ENCODE assay signal across 8 cellular contexts in genomic region chr1:33094971-33095604, GRCh38. TPM values are rescaled to one million over a fixed set of nuclear protein-coding genes. Genes with fewer than 3 reads are reported as not detected.
DNase-seq lines count a peak whose midpoint lies in the region; ATAC-seq and TF ChIP-seq lines count a peak whose summit lies in the region.

No MANE protein-coding gene starts in this region.

- peaks cover 27% of the 10 kb centered on the region for H3K4me1 Mint-ChIP-seq in activated CD4-positive, alpha-beta T cell treated with anti-CD3 and anti-CD28 coated beads for 36 hours
- H3K4me1 Mint-ChIP-seq in osteocyte (ENCODE audit: unreplicated experiment): peaks cover 29% of the 10 kb centered on the region
- peaks cover 9 to 16% of the 10 kb centered on the region in 2 donors for H3K4me1 Mint-ChIP-seq in stimulated activated naive B cell treated with anti-CD40 and anti-IgM and Interleukin-4, amounts not matched to agents 10 μg/mL and 1 μg/mL and 100 μg/mL, for 72 hours

- CTCF ChIA-PET in activated CD4-positive, alpha-beta T cell treated with anti-CD3 and anti-CD28 coated beads for 36 hours (lab: Charles Lee): interaction anchor here (0.6 to 3.2 kb wide), 16 partner anchors 10 to 416 kb away, joined by 3 to 37 read pairs (median 4); partner anchors contain the start of genes AZIN2 and TRIM62

- H3K27me3 Mint-ChIP-seq in activated CD4-positive, alpha-beta T cell treated with anti-CD3 and anti-CD28 coated beads for 36 hours: no peaks in the 10 kb centered on the region
- H3K27me3 Mint-ChIP-seq in osteocyte (ENCODE audit: unreplicated experiment): no peaks in the 10 kb centered on the region
- H3K27me3 Mint-ChIP-seq in stimulated activated naive B cell treated with anti-CD40 and anti-IgM and Interleukin-4, amounts not matched to agents 10 μg/mL and 1 μg/mL and 100 μg/mL, for 72 hours: peaks cover 0 to 15% of the 10 kb centered on the region in 2 donors

- ATAC-seq in activated CD4-positive, alpha-beta T cell treated with anti-CD3 and anti-CD28 coated beads for 36 hours: no peak
- ATAC-seq in stimulated activated naive B cell treated with anti-CD40 and anti-IgM and Interleukin-4, amounts not matched to agents 10 μg/mL and 1 μg/mL and 100 μg/mL, for 72 hours (replicated peaks): no peak

- H3K4me3 Mint-ChIP-seq in activated CD4-positive, alpha-beta T cell treated with anti-CD3 and anti-CD28 coated beads for 36 hours: no peak overlapping the region
- no peak overlapping the region for H3K4me3 Mint-ChIP-seq in osteocyte (ENCODE audit: unreplicated experiment)
- no peak overlapping the region for H3K4me3 Mint-ChIP-seq in stimulated activated naive B cell treated with anti-CD40 and anti-IgM and Interleukin-4, amounts not matched to agents 10 μg/mL and 1 μg/mL and 100 μg/mL, for 72 hours

- peak; percentile 100 for TF ChIP-seq CTCF in fibroblast of mammary gland (conservative IDR thresholded peaks at IDR 0.05; ENCODE audit: control insufficient read depth, insufficient read depth, low read depth, low read length)
- peak; percentile 96 for TF ChIP-seq CTCF in osteocyte (IDR thresholded peaks at IDR 0.05)

- no peaks in the 10 kb centered on the region for H3K9me3 Mint-ChIP-seq in activated CD4-positive, alpha-beta T cell treated with anti-CD3 and anti-CD28 coated beads for 36 hours (ENCODE audit: low read depth)
- H3K9me3 Mint-ChIP-seq in osteocyte (ENCODE audit: unreplicated experiment): no peaks in the 10 kb centered on the region
- peaks cover 0 to 3% of the 10 kb centered on the region in 2 donors for H3K9me3 Mint-ChIP-seq in stimulated activated naive B cell treated with anti-CD40 and anti-IgM and Interleukin-4, amounts not matched to agents 10 μg/mL and 1 μg/mL and 100 μg/mL, for 72 hours

- H3K36me3 Mint-ChIP-seq in activated CD4-positive, alpha-beta T cell treated with anti-CD3 and anti-CD28 coated beads for 36 hours (ENCODE audit: low read depth): no peaks in the 10 kb centered on the region
- peaks cover 3% of the 10 kb centered on the region for H3K36me3 Mint-ChIP-seq in osteocyte (ENCODE audit: unreplicated experiment)
- no peaks in the 10 kb centered on the region for H3K36me3 Mint-ChIP-seq in stimulated activated naive B cell treated with anti-CD40 and anti-IgM and Interleukin-4, amounts not matched to agents 10 μg/mL and 1 μg/mL and 100 μg/mL, for 72 hours

- DNase-seq in activated CD4-positive, alpha-beta T cell treated with anti-CD3 and anti-CD28 coated beads for 36 hours: peak; percentile 44
- no peak for DNase-seq in activated CD4-positive, alpha-beta T cell treated with anti-CD3 and anti-CD28 coated beads, Interleukin-2, amount 50 U/mL, for 4 hours
- DNase-seq in HuH-7.5 (ENCODE audit: low spot score) (peak; percentile 32), SHP77 (lab: John Stamatoyannopoulos, UW) (peak; percentile 5 to 61), fibroblast of mammary gland (ENCODE audit: low read depth) (peak; percentile 82), osteocyte (ENCODE audit: extremely low spot score, unreplicated experiment) (no peak), cortex of kidney (lab: John Stamatoyannopoulos, UW) (no peak)
- no peak for DNase-seq in stimulated activated naive B cell treated with anti-CD40 and anti-IgM and Interleukin-4, amounts not matched to agents 10 μg/mL and 1 μg/mL and 100 μg/mL, for 72 hours

- H3K27ac Mint-ChIP-seq in activated CD4-positive, alpha-beta T cell treated with anti-CD3 and anti-CD28 coated beads for 36 hours: no peak overlapping the region
- no peak overlapping the region for H3K27ac Mint-ChIP-seq in osteocyte (ENCODE audit: unreplicated experiment)
- no peak overlapping the region for H3K27ac Mint-ChIP-seq in stimulated activated naive B cell treated with anti-CD40 and anti-IgM and Interleukin-4, amounts not matched to agents 10 μg/mL and 1 μg/mL and 100 μg/mL, for 72 hours

- POLR2A ChIA-PET in activated CD4-positive, alpha-beta T cell treated with anti-CD3 and anti-CD28 coated beads for 36 hours (lab: Charles Lee): no interaction called here

- intact Hi-C loops in activated CD4-positive, alpha-beta T cell treated with anti-CD3 and anti-CD28 coated beads for 36 hours (cut with DNase I, micrococcal nuclease): loop anchor here in 1 of 2 experiments (5.0 kb wide), 2 partner anchors 377 to 517 kb away; partner anchors contain the start of gene ZSCAN20

- H3K4me3 ChIP-seq in fibroblast of mammary gland (ENCODE audit: control insufficient read depth, low read depth, low read length): no peak overlapping the region

RNA-seq across cellular contexts. Expression of gene AZIN2, which starts 14.1 kb away (rescaled TPM):
- 1 to 10 TPM in 1 of 2 experiments, under 1 TPM in 1; 0.98 to 2.1 TPM for total RNA-seq in activated CD4-positive, alpha-beta T cell treated with anti-CD3 and anti-CD28 coated beads for 36 hours
- total RNA-seq in osteocyte: 8.0 and 10.4 TPM in 2 replicates

RNA-seq across cellular contexts. Expression of gene AK2, which starts 58.4 kb away (rescaled TPM):
- 100 to 1,000 TPM; 386 to 464 TPM for total RNA-seq in activated CD4-positive, alpha-beta T cell treated with anti-CD3 and anti-CD28 coated beads for 36 hours
- 93.0 and 94.6 TPM in 2 replicates for total RNA-seq in osteocyte

Comparison
In these comparisons a context has a peak if more than half of its experiments do, and no peak if none do; other contexts are left out.
1. DNase-seq: peak in activated CD4-positive, alpha-beta T cell treated with anti-CD3 and anti-CD28 coated beads for 36 hours (single experiment), HuH-7.5 (single experiment), SHP77 (2 of 2) and fibroblast of mammary gland (single experiment); none in activated CD4-positive, alpha-beta T cell treated with anti-CD3 and anti-CD28 coated beads, Interleukin-2, amount 50 U/mL, for 4 hours (0 of 2), osteocyte (single experiment), stimulated activated naive B cell treated with anti-CD40 and anti-IgM and Interleukin-4, amounts not matched to agents 10 μg/mL and 1 μg/mL and 100 μg/mL, for 72 hours (single experiment) and cortex of kidney (single experiment).